In the genomic region with DNA sequence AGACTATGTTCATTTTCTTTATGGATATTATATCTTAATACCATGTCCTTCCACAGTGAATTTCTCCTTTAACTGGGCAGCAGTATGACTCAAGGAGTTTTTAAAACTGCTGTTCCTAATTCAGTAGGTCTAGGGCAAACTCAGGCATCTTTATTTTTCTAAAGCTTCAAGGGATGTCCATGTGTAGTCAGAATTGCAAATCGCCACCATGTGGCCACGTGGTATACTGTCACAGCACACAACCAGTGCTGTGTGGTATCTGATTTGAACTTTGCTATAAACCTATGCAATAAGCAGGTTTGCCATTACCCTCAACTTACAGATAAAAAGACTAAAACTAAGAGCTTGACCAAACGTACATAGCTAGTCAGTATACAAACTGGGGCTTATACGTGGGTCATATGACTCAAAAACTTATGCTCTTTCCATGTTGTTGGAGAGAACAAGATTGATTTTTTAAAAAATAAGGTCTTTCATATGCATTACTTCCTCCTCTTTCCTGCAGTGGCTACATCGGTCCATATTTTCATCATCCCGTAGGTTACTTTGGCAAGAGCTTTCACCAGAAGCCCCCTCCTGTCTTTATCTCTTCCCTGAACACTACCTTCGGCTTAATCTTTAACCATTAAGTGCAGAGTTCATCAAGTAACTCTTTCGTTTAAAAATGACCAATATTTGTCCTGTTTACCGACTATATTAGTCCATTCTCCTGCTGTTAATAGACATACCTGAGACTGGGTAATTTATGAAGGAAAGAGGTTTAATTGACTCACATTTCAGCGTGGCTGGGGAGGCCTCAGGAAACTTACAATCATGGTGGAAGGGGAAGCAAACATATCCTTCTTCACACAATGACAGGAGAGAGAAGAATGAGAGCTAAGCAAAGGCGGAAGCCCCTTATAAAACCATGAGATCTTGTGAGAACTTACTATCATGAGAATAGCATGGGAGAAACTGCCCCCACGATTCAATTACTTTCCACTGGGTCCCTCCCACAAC, we compare ENCODE assay signal across 8 cellular contexts. TPM values are rescaled to one million over a fixed set of nuclear protein-coding genes. Genes with fewer than 3 reads are reported as not detected.
DNase-seq lines count a peak whose midpoint lies in the region; ATAC-seq, FAIRE-seq and TF ChIP-seq lines count a peak whose summit lies in the region.

No MANE protein-coding gene starts in this region.

- no peak overlapping the region for H3K9ac ChIP-seq in liver (ENCODE audit: low read depth in 1 of 2, low read length in 2 of 2)

- no peaks in the 10 kb centered on the region for H3K36me3 ChIP-seq in liver (ENCODE audit: control insufficient read depth in 4 of 4, insufficient read depth in 3 of 4, low read depth in 1 of 4, low read length in 3 of 4)
- no peaks in the 10 kb centered on the region for H3K36me3 ChIP-seq in vagina

- in situ Hi-C loops in T47D (cut with HindIII; ENCODE audit: low pct_unique_long_range_greater_than_20kb, low sequenced_read_pairs), result no loop called here

- no peak for TF ChIP-seq POLR2A in vagina (IDR thresholded peaks at IDR 0.05)

- intact Hi-C loops in vagina (cut with DNase I), result no loop called here

- no peak for FAIRE-seq in HTR-8/SVneo (lab: Jason Lieb, UNC)

- 30% methylated on average over 12 of the region's 12 CpGs for WGBS in liver

- DNase-seq in Daoy (ENCODE audit: low read depth), result peak; percentile 47
- peak; percentile 73 for DNase-seq in RKO (ENCODE audit: low spot score)
- peak; percentile 54 to 75 for DNase-seq in T47D (ENCODE audit: low read depth in 1 of 2, low spot score in 1 of 2)
- DNase-seq in vagina (ENCODE audit: extremely low spot score in 2 of 2), result no peak
- no peak for DNase-seq in HTR-8/SVneo (ENCODE audit: insufficient read length, low spot score)

- H3K27me3 ChIP-seq in liver (ENCODE audit: control insufficient read depth in 4 of 4, insufficient read depth in 4 of 4, low read length in 3 of 4) (no peaks in the 10 kb centered on the region), vagina (no peaks in the 10 kb centered on the region)

- ATAC-seq in GM19463 (IDR thresholded peaks at IDR 0.05; ENCODE audit: unreplicated experiment) (peak; percentile 84), HG03378 (IDR thresholded peaks at IDR 0.05; ENCODE audit: unreplicated experiment) (peak; percentile 78)

- H3K4me1 ChIP-seq in liver (ENCODE audit: control insufficient read depth in 4 of 4, insufficient read depth in 4 of 4, low read length in 3 of 4) (peaks cover 0 to 24% (median 13%) of the 10 kb centered on the region in 4 donors), vagina (no peaks in the 10 kb centered on the region)

- H3K9me3 ChIP-seq in liver (ENCODE audit: control insufficient read depth in 4 of 4, low read length in 3 of 4) (no peaks in the 10 kb centered on the region), vagina (no peaks in the 10 kb centered on the region)

- H3K27ac ChIP-seq in liver (ENCODE audit: low read depth in 1 of 2, low read length in 2 of 2), result peak overlapping the region in 1 of 2 donors; percentile 52
- no peak overlapping the region for H3K27ac ChIP-seq in vagina

- TF ChIP-seq CTCF in liver (IDR thresholded peaks at IDR 0.05; ENCODE audit: low read depth, low read length, missing input control) (peak; percentile 58), vagina (IDR thresholded peaks at IDR 0.05) (peak in 2 of 3 experiments; percentile 13 to 17)

- H3K4me3 ChIP-seq in liver (ENCODE audit: low read depth in 1 of 3, low read length in 3 of 3), result peak overlapping the region in 2 of 3 donors; percentile 7 to 44
- no peak overlapping the region for H3K4me3 ChIP-seq in vagina

- peak; percentile 50 to 72 for TF ChIP-seq RAD21 in liver (IDR thresholded peaks at IDR 0.05)

TF ChIP-seq in liver, 16 proteins besides CTCF, POLR2A, EP300 and RAD21:
- TF ChIP-seq EGR1 (IDR thresholded peaks at IDR 0.05; ENCODE audit: low read depth in 2 of 2), result no peak
- TF ChIP-seq SP1 (IDR thresholded peaks at IDR 0.05), result peak; percentile 67
- no peak for TF ChIP-seq RXRA (IDR thresholded peaks at IDR 0.05)
- TF ChIP-seq FOXA2 (IDR thresholded peaks at IDR 0.05), result no peak
- TF ChIP-seq JUND (IDR thresholded peaks at IDR 0.05), result no peak
- TF ChIP-seq YY1 (IDR thresholded peaks at IDR 0.05), result peak; percentile 32
- TF ChIP-seq HNF4G (IDR thresholded peaks at IDR 0.05), result peak; percentile 19
- TF ChIP-seq HNF4A (conservative IDR thresholded peaks at IDR 0.05), result peak; percentile 55 to 75
- no peak for TF ChIP-seq FOXA1 (IDR thresholded peaks at IDR 0.05)

RNA-seq across cellular contexts. Expression of a gene that starts 8.0 kb away (rescaled TPM):
- 43.1 and 54.4 TPM in 2 replicates for total RNA-seq in Daoy (2014; rRNA removed; shearing (Covaris generic))
- total RNA-seq in liver (10 to 100 TPM; 16.5 to 43.2 TPM), vagina (35.1 TPM)
- 10 to 100 TPM; 84.9 to 93.6 TPM for polyA plus RNA-seq in liver

RNA-seq across cellular contexts. Expression of a gene that starts 32.0 kb away (rescaled TPM):
- total RNA-seq in Daoy (2014; rRNA removed; shearing (Covaris generic)), result 28.3 and 36.4 TPM in 2 replicates
- total RNA-seq in liver (10 to 100 TPM in 1 of 2 donors, 1 to 10 TPM in 1; 9.7 to 15.8 TPM), vagina (17.7 TPM)
- polyA plus RNA-seq in liver, result 1 to 10 TPM; 3.5 to 5.8 TPM

Comparison
In these comparisons a context has a peak if more than half of its experiments do, and no peak if none do; other contexts are left out.
1. DNase-seq: peak in Daoy (single experiment), RKO (single experiment) and T47D (2 of 2); none in vagina (0 of 2) and HTR-8/SVneo (single experiment).
2. H3K4me3 ChIP-seq: peak in liver (2 of 3); none in vagina (0 of 2).